ENCODE assay signal across 16 cellular contexts in genomic region chr10:106136175-106136574, GRCh38.
DNase-seq lines count a peak whose midpoint lies in the region; ATAC-seq and TF ChIP-seq lines count a peak whose summit lies in the region.
"Had no signal": no experiment of that assay in that cellular context is flagged by ENCODE, and none has a peak within 500 bp of the region (broad histone marks: within the 10 kb centered on the region; RNA-seq: fewer than 3 reads in every experiment).

No MANE protein-coding gene starts in this region.

- no peaks in the 10 kb centered on the region for H3K36me3 Mint-ChIP-seq in activated CD4-positive, alpha-beta T cell treated with anti-CD3 and anti-CD28 coated beads, Interleukin-2, amount 10 ng/mL, durations not matched to agents 7 days and 5 days (ENCODE audit: low read depth)
- no peaks in the 10 kb centered on the region for H3K36me3 Mint-ChIP-seq in natural killer cell

- H3K4me2 ChIP-seq in PC-3 (ENCODE audit: low read length) (no peak overlapping the region), neuronal stem cell (ENCODE audit: insufficient read depth, low read length, poor library complexity, severe bottlenecking) (no peak overlapping the region), OCI-LY7 (ENCODE audit: low read length) (no peak overlapping the region)
- H3K4me2 ChIP-seq: A549 had no signal

- H3K79me2 ChIP-seq in PC-3 (ENCODE audit: low read length) (no peaks in the 10 kb centered on the region), OCI-LY7 (ENCODE audit: insufficient read depth, low read depth, low read length) (no peaks in the 10 kb centered on the region)

- no peaks in the 10 kb centered on the region for H3K27me3 Mint-ChIP-seq in activated CD4-positive, alpha-beta T cell treated with anti-CD3 and anti-CD28 coated beads, Interleukin-2, amount 10 ng/mL, durations not matched to agents 7 days and 5 days
- H3K27me3 Mint-ChIP-seq in natural killer cell (ENCODE audit: low read depth in 2 of 2) = no peaks in the 10 kb centered on the region
- H3K27me3 Mint-ChIP-seq: CD4-positive, alpha-beta T cell had no signal

- H2BK120ac ChIP-seq in neuronal stem cell (ENCODE audit: low read depth, low read length) = no peak overlapping the region

- ATAC-seq in PC-3 (no peak), natural killer cell (no peak), GM21390 (IDR thresholded peaks at IDR 0.05; ENCODE audit: unreplicated experiment) (no peak)
- ATAC-seq: A549 had no signal

- H3F3A ChIP-seq in PC-3 (ENCODE audit: low read length, unreplicated experiment) = no peaks in the 10 kb centered on the region

- H4K20me1 ChIP-seq in PC-3 (ENCODE audit: low read length) (no peaks in the 10 kb centered on the region), OCI-LY7 (ENCODE audit: insufficient read depth, low read length) (no peaks in the 10 kb centered on the region)

- H3K9ac ChIP-seq in PC-3 (ENCODE audit: low read length) (no peak overlapping the region), neuronal stem cell (ENCODE audit: low read depth, low read length, poor library complexity) (no peak overlapping the region)

- no peak overlapping the region for H2BK5ac ChIP-seq in neuronal stem cell (ENCODE audit: low read length)

- no peak overlapping the region for H3K4me3 Mint-ChIP-seq in activated CD4-positive, alpha-beta T cell treated with anti-CD3 and anti-CD28 coated beads, Interleukin-2, amount 10 ng/mL, durations not matched to agents 7 days and 5 days
- no peak overlapping the region for H3K4me3 Mint-ChIP-seq in natural killer cell
- H3K4me3 Mint-ChIP-seq: CD4-positive, alpha-beta T cell; H9 had no signal

- no TSS peak for BruUV-seq in PC-3 (replicated peaks; lab: Mats Ljungman, UMichigan)
- BruUV-seq in OCI-LY7 (replicated peaks; lab: Mats Ljungman, UMichigan) = no TSS peak

- no peak overlapping the region for H3K18ac ChIP-seq in neuronal stem cell (ENCODE audit: low read length)

- no peak overlapping the region for H2BK12ac ChIP-seq in neuronal stem cell (ENCODE audit: low read length)

- no peaks in the 10 kb centered on the region for H3K79me1 ChIP-seq in neuronal stem cell (ENCODE audit: low read depth, low read length)

- intact Hi-C loops in PC-3 (cut with micrococcal nuclease) = no loop called here
- intact Hi-C loops in OCI-LY7 (cut with micrococcal nuclease; ENCODE audit: unreplicated experiment) = no loop called here
- intact Hi-C loops in natural killer cell (cut with micrococcal nuclease) = no loop called here

- no peaks in the 10 kb centered on the region for H3K4me1 Mint-ChIP-seq in activated CD4-positive, alpha-beta T cell treated with anti-CD3 and anti-CD28 coated beads, Interleukin-2, amount 10 ng/mL, durations not matched to agents 7 days and 5 days
- no peaks in the 10 kb centered on the region for H3K4me1 Mint-ChIP-seq in natural killer cell
- H3K4me1 Mint-ChIP-seq: H9 had no signal

- no peak overlapping the region for H2BK15ac ChIP-seq in neuronal stem cell (ENCODE audit: low read length)

- CTCF ChIA-PET in PC-3 (lab: Charles Lee) = no interaction called here
- CTCF ChIA-PET in OCI-LY7 (lab: Charles Lee; ENCODE audit: unreplicated experiment) = no interaction called here
- CTCF ChIA-PET in activated CD4-positive, alpha-beta T cell treated with anti-CD3 and anti-CD28 coated beads, Interleukin-2, amount 10 ng/mL, durations not matched to agents 7 days and 5 days (lab: Charles Lee) = no interaction called here

- H3K36me3 ChIP-seq in PC-3 (ENCODE audit: low read depth, low read length) (no peaks in the 10 kb centered on the region), neuronal stem cell (replicated peaks in 1 of 2; ENCODE audit: control insufficient read depth in 2 of 2, insufficient read depth in 2 of 2, low read length in 2 of 2) (no peaks in the 10 kb centered on the region), OCI-LY7 (ENCODE audit: insufficient read depth, low read length) (no peaks in the 10 kb centered on the region)

- H3K4me3 ChIP-seq in PC-3 (ENCODE audit: low read length) = no peak overlapping the region
- no peak overlapping the region for H3K4me3 ChIP-seq in choroid plexus epithelial cell (ENCODE audit: low read depth, low read length)
- H3K4me3 ChIP-seq in neuronal stem cell (ENCODE audit: low read length in 2 of 2) = no peak overlapping the region
- no peak overlapping the region for H3K4me3 ChIP-seq in OCI-LY7 (ENCODE audit: low read depth, low read length, poor library complexity, severe bottlenecking)
- H3K4me3 ChIP-seq: A549 had no signal

- H3K4ac ChIP-seq in neuronal stem cell (ENCODE audit: low read length) = no peak overlapping the region

- DNase-seq in PC-3 = peak; percentile 36
- peak; percentile 36 for DNase-seq in SW480 (ENCODE audit: low spot score)
- peak; percentile 5 for DNase-seq in choroid plexus epithelial cell (ENCODE audit: low read depth)
- DNase-seq in neuronal stem cell (ENCODE audit: low spot score) = no peak
- no peak for DNase-seq in OCI-LY7 (ENCODE audit: low spot score)
- no peak for DNase-seq in activated CD4-positive, alpha-beta T cell treated with anti-CD3 and anti-CD28 coated beads, Interleukin-2, amount 10 ng/mL, durations not matched to agents 7 days and 5 days
- DNase-seq in natural killer cell = no peak
- DNase-seq: AML-193; CD4-positive, alpha-beta T cell; DMS153; DMS79; GDM1; H9 had no signal

- TF ChIP-seq CTCF in PC-3 (conservative IDR thresholded peaks at IDR 0.05; ENCODE audit: low read depth, low read length) (no peak), choroid plexus epithelial cell (conservative IDR thresholded peaks at IDR 0.05; ENCODE audit: low read depth, low read length) (no peak), OCI-LY7 (conservative IDR thresholded peaks at IDR 0.05; ENCODE audit: low read length) (no peak), natural killer cell (IDR thresholded peaks at IDR 0.05) (no peak)

- H2AFZ ChIP-seq in PC-3 (ENCODE audit: low read length) (no peak overlapping the region), neuronal stem cell (ENCODE audit: low read length) (peak overlapping the region; percentile 33), OCI-LY7 (ENCODE audit: low read length) (no peak overlapping the region)

- H4K8ac ChIP-seq in neuronal stem cell (ENCODE audit: low read depth, low read length) = no peak overlapping the region

- H3K27ac Mint-ChIP-seq in activated CD4-positive, alpha-beta T cell treated with anti-CD3 and anti-CD28 coated beads, Interleukin-2, amount 10 ng/mL, durations not matched to agents 7 days and 5 days = no peak overlapping the region
- H3K27ac Mint-ChIP-seq in natural killer cell = no peak overlapping the region
- H3K27ac Mint-ChIP-seq: CD4-positive, alpha-beta T cell; H9 had no signal

- H3K27ac ChIP-seq in PC-3 (ENCODE audit: low read length) (no peak overlapping the region), neuronal stem cell (replicated peaks; ENCODE audit: low read length) (no peak overlapping the region), OCI-LY7 (ENCODE audit: low read depth, low read length, poor library complexity, severe bottlenecking) (no peak overlapping the region)
- H3K27ac ChIP-seq: A549, C4-2B had no signal

- H3K4me1 ChIP-seq in PC-3 (ENCODE audit: insufficient read depth, low read length) (peaks cover 37% of the 10 kb centered on the region), neuronal stem cell (ENCODE audit: control insufficient read depth in 2 of 2, insufficient read depth in 1 of 2, low read depth in 1 of 2, low read length in 2 of 2) (peaks cover 0 to 8% of the 10 kb centered on the region in 2 donors), OCI-LY7 (ENCODE audit: insufficient read depth, low read length, poor library complexity, severe bottlenecking) (no peaks in the 10 kb centered on the region)
- H3K4me1 ChIP-seq: A549 had no signal

- H3K9me3 Mint-ChIP-seq in activated CD4-positive, alpha-beta T cell treated with anti-CD3 and anti-CD28 coated beads, Interleukin-2, amount 10 ng/mL, durations not matched to agents 7 days and 5 days = no peaks in the 10 kb centered on the region
- peaks cover 15 to 16% of the 10 kb centered on the region in 2 donors for H3K9me3 Mint-ChIP-seq in natural killer cell
- H3K9me3 Mint-ChIP-seq: H9 had no signal

- no peaks in the 10 kb centered on the region for H3K9me2 ChIP-seq in PC-3 (replicated peaks; ENCODE audit: low read length)
- H3K9me2 ChIP-seq in OCI-LY7 (ENCODE audit: insufficient read depth, low read length) = no peaks in the 10 kb centered on the region

- H4K91ac ChIP-seq in neuronal stem cell (ENCODE audit: low read depth, low read length, poor library complexity) = no peak overlapping the region

- H2AK5ac ChIP-seq in neuronal stem cell (ENCODE audit: low read depth, low read length) = no peak overlapping the region

- no peak overlapping the region for H3K14ac ChIP-seq in neuronal stem cell (ENCODE audit: low read length)

- POLR2A ChIA-PET in PC-3 (lab: Charles Lee; ENCODE audit: unreplicated experiment) = no interaction called here
- POLR2A ChIA-PET in OCI-LY7 (lab: Charles Lee) = no interaction called here
- POLR2A ChIA-PET in activated CD4-positive, alpha-beta T cell treated with anti-CD3 and anti-CD28 coated beads, Interleukin-2, amount 10 ng/mL, durations not matched to agents 7 days and 5 days (lab: Charles Lee) = no interaction called here

- H3K23ac ChIP-seq in neuronal stem cell (ENCODE audit: low read depth, low read length, poor library complexity) = no peak overlapping the region

- no peaks in the 10 kb centered on the region for H3K9me3 ChIP-seq in PC-3 (ENCODE audit: low read length)
- no peaks in the 10 kb centered on the region for H3K9me3 ChIP-seq in neuronal stem cell (replicated peaks in 1 of 2; ENCODE audit: control insufficient read depth in 2 of 2, insufficient read depth in 1 of 2, low read depth in 1 of 2, low read length in 2 of 2)
- no peaks in the 10 kb centered on the region for H3K9me3 ChIP-seq in OCI-LY7 (ENCODE audit: low read length)
- H3K9me3 ChIP-seq: A549 had no signal

- H3K27me3 ChIP-seq in PC-3 (ENCODE audit: low read length) = no peaks in the 10 kb centered on the region
- H3K27me3 ChIP-seq in neuronal stem cell (ENCODE audit: control insufficient read depth in 3 of 3, insufficient read depth in 3 of 3, low read depth in 1 of 3, low read length in 3 of 3) = no peaks in the 10 kb centered on the region

Comparison
In these comparisons a context has a peak if more than half of its experiments do, and no peak if none do; other contexts are left out.
1. DNase-seq: peak in PC-3 (single experiment), SW480 (single experiment) and choroid plexus epithelial cell (single experiment); none in neuronal stem cell (single experiment), OCI-LY7 (single experiment), activated CD4-positive, alpha-beta T cell treated with anti-CD3 and anti-CD28 coated beads, Interleukin-2, amount 10 ng/mL, durations not matched to agents 7 days and 5 days (single experiment) and natural killer cell (single experiment).